In the genomic region with DNA sequence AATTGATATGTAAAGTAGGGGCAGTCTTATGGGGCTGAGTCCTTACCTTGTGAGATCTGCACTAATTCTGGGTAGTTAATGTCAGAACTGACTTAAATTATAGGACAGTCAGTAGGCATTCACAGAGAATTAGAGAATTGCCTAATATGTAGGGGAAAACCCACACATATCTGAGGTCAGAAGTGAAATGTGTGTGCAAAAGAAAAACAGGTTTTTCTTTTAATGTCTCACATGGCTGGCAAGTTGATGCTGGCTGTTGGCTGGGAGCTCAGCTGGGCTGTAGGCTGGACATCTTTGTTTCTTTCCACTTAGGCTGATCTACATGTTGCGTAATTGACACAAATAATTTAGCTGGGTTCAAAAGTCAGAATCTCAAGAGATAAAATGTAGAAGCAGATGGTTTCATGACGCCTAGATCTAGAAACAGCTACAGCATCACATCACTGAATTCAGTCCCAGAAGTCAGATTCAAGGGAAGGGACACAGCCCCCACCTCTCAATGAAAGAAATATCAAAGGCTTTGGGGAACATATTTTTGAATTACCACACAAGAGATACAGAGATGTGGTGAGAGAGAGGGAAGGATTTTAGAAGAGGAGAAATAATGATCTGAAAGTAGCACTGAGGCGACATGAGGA, we compare ENCODE assay signal across 13 cellular contexts.
DNase-seq lines count a peak whose midpoint lies in the region; TF ChIP-seq lines count a peak whose summit lies in the region.
"Had no signal": no experiment of that assay in that cellular context is flagged by ENCODE, and none has a peak within 500 bp of the region (broad histone marks: within the 10 kb centered on the region; RNA-seq: fewer than 3 reads in every experiment).

No MANE protein-coding gene starts in this region.

- no peaks in the 10 kb centered on the region for H3K9me3 ChIP-seq in fibroblast of lung (ENCODE audit: control insufficient read depth, insufficient read depth, low read depth, low read length)

- no peak overlapping the region for H3K27ac ChIP-seq in fibroblast of lung (ENCODE audit: insufficient read depth, low read length)

- H3K9ac ChIP-seq in fibroblast of lung (ENCODE audit: insufficient read depth, low read length), result no peak overlapping the region

- no peaks in the 10 kb centered on the region for H3K79me2 ChIP-seq in fibroblast of lung (ENCODE audit: control insufficient read depth, insufficient read depth, low read length)

- H3K4me3 ChIP-seq in fibroblast of lung (replicated peaks in 1 of 4; ENCODE audit: control extremely low read depth in 1 of 4, insufficient read depth in 1 of 4, low read depth in 3 of 4, low read length in 4 of 4), result no peak overlapping the region

- TF ChIP-seq CTCF in fibroblast of lung (conservative IDR thresholded peaks at IDR 0.05 in 1 of 2, IDR thresholded peaks at IDR 0.05 in 1 of 2; ENCODE audit: low read depth in 1 of 2, low read length in 2 of 2), result no peak

- no peaks in the 10 kb centered on the region for H3K27me3 ChIP-seq in fibroblast of lung (ENCODE audit: control insufficient read depth, insufficient read depth, low read length)

- H2AFZ ChIP-seq in fibroblast of lung (ENCODE audit: low read length), result no peak overlapping the region

- H3K36me3 ChIP-seq in fibroblast of lung (ENCODE audit: control insufficient read depth, insufficient read depth, low read length), result no peaks in the 10 kb centered on the region

- H4K20me1 ChIP-seq in fibroblast of lung (ENCODE audit: control insufficient read depth, extremely low read depth, insufficient read depth, low read length), result no peaks in the 10 kb centered on the region

- H3K4me2 ChIP-seq in fibroblast of lung (ENCODE audit: extremely low read depth, insufficient read depth, low read length), result no peak overlapping the region

- peaks cover 21% of the 10 kb centered on the region for H3K4me1 ChIP-seq in fibroblast of lung (ENCODE audit: control insufficient read depth, extremely low read depth, insufficient read depth, low read length)

- peak; percentile 89 for DNase-seq in EH (ENCODE audit: low read depth)
- peak; percentile 19 for DNase-seq in OCI-M1 (lab: John Stamatoyannopoulos, UW)
- peak; percentile 84 to 96 for DNase-seq in fibroblast of lung (ENCODE audit: low read depth in 2 of 2)
- DNase-seq in myocyte (ENCODE audit: low read depth), result peak; percentile 21
- no peak for DNase-seq in AG08396 (ENCODE audit: low spot score)
- DNase-seq in activated naive CD4-positive, alpha-beta T cell (lab: John Stamatoyannopoulos, UW), result no peak
- DNase-seq in NCI-H82 (lab: John Stamatoyannopoulos, UW), result no peak
- no peak for DNase-seq in COR-L47 (lab: John Stamatoyannopoulos, UW)
- DNase-seq: activated naive CD4-positive, alpha-beta T cell treated with anti-CD3 and anti-CD28 coated beads, Interleukin-2, amount 10 ng/mL, durations not matched to agents 7 days and 5 days; naive thymus-derived CD4-positive, alpha-beta T cell; NCI-H1105; NCI-H524; substantia nigra had no signal

Comparison
In these comparisons a context has a peak if more than half of its experiments do, and no peak if none do; other contexts are left out.
1. DNase-seq: peak in EH (single experiment), OCI-M1 (single experiment), fibroblast of lung (2 of 2) and myocyte (single experiment); none in AG08396 (single experiment), activated naive CD4-positive, alpha-beta T cell (0 of 4), NCI-H82 (single experiment) and COR-L47 (single experiment).